Comparison of ENCODE assay signal across 10 cellular contexts in genomic region chr9:86351897-86352296, GRCh38. TPM values are rescaled to one million over a fixed set of nuclear protein-coding genes. Genes with fewer than 3 reads are reported as not detected.
DNase-seq lines count a peak whose midpoint lies in the region; ATAC-seq and TF ChIP-seq lines count a peak whose summit lies in the region.
"Had no signal": no experiment of that assay in that cellular context is flagged by ENCODE, and none has a peak within 500 bp of the region (broad histone marks: within the 10 kb centered on the region; RNA-seq: fewer than 3 reads in every experiment).

No MANE protein-coding gene starts in this region.

- TF ChIP-seq EP300 in suprapubic skin (IDR thresholded peaks at IDR 0.05): no peak

- TF ChIP-seq CTCF in fibroblast of villous mesenchyme (IDR thresholded peaks at IDR 0.05; ENCODE audit: insufficient read depth, low read depth, low read length) (no peak), suprapubic skin (IDR thresholded peaks at IDR 0.05) (no peak)

- POLR2A ChIA-PET in activated CD4-positive, alpha-beta memory T cell treated with anti-CD3 and anti-CD28 coated beads, Interleukin-2, amount 10 ng/mL, durations not matched to agents 7 days and 5 days (lab: Charles Lee): interaction anchor here (0.8 to 1.3 kb wide), 5 partner anchors 11 to 69 kb away, joined by 3 to 9 read pairs (median 5); partner anchors contain the start of gene ISCA1

- no peaks in the 10 kb centered on the region for H3K9me3 ChIP-seq in suprapubic skin

- H3K4me3 Mint-ChIP-seq in activated T-cell treated with anti-CD3 and anti-CD28 coated beads, Interleukin-2, amount 50 U/mL, for 4 hours: peak overlapping the region; percentile 98
- H3K4me3 Mint-ChIP-seq in activated CD4-positive, alpha-beta memory T cell treated with anti-CD3 and anti-CD28 coated beads, Interleukin-2, amount 10 ng/mL, durations not matched to agents 7 days and 5 days: peak overlapping the region; percentile 96

- no peaks in the 10 kb centered on the region for H3K27me3 ChIP-seq in suprapubic skin

- H3K36me3 Mint-ChIP-seq in activated T-cell treated with anti-CD3 and anti-CD28 coated beads, Interleukin-2, amount 50 U/mL, for 4 hours (ENCODE audit: insufficient read depth): peaks cover 28% of the 10 kb centered on the region
- H3K36me3 Mint-ChIP-seq in activated CD4-positive, alpha-beta memory T cell treated with anti-CD3 and anti-CD28 coated beads, Interleukin-2, amount 10 ng/mL, durations not matched to agents 7 days and 5 days (ENCODE audit: low read depth): peaks cover 49% of the 10 kb centered on the region

- CTCF ChIA-PET in activated CD4-positive, alpha-beta memory T cell treated with anti-CD3 and anti-CD28 coated beads, Interleukin-2, amount 10 ng/mL, durations not matched to agents 7 days and 5 days (lab: Charles Lee): no interaction called here

- peaks cover 3% of the 10 kb centered on the region for H3K36me3 ChIP-seq in suprapubic skin

- H3K4me1 Mint-ChIP-seq in activated T-cell treated with anti-CD3 and anti-CD28 coated beads, Interleukin-2, amount 50 U/mL, for 4 hours (ENCODE audit: low read depth): peaks cover 56% of the 10 kb centered on the region
- H3K4me1 Mint-ChIP-seq in activated CD4-positive, alpha-beta memory T cell treated with anti-CD3 and anti-CD28 coated beads, Interleukin-2, amount 10 ng/mL, durations not matched to agents 7 days and 5 days: peaks cover 54% of the 10 kb centered on the region

- peaks cover 5% of the 10 kb centered on the region for H3K9me3 Mint-ChIP-seq in activated T-cell treated with anti-CD3 and anti-CD28 coated beads, Interleukin-2, amount 50 U/mL, for 4 hours
- no peaks in the 10 kb centered on the region for H3K9me3 Mint-ChIP-seq in activated CD4-positive, alpha-beta memory T cell treated with anti-CD3 and anti-CD28 coated beads, Interleukin-2, amount 10 ng/mL, durations not matched to agents 7 days and 5 days

- no peaks in the 10 kb centered on the region for H3K27me3 Mint-ChIP-seq in activated T-cell treated with anti-CD3 and anti-CD28 coated beads, Interleukin-2, amount 50 U/mL, for 4 hours (ENCODE audit: low read depth)
- no peaks in the 10 kb centered on the region for H3K27me3 Mint-ChIP-seq in activated CD4-positive, alpha-beta memory T cell treated with anti-CD3 and anti-CD28 coated beads, Interleukin-2, amount 10 ng/mL, durations not matched to agents 7 days and 5 days

- DNase-seq in activated T-cell treated with anti-CD3 and anti-CD28 coated beads, Interleukin-2, amount 50 U/mL, for 4 hours: no peak
- no peak for DNase-seq in activated T-cell treated with anti-CD3 and anti-CD28 coated beads, Interleukin-2, amount 50 U/mL, for 1 hour
- no peak for DNase-seq in activated CD4-positive, alpha-beta memory T cell treated with anti-CD3 and anti-CD28 coated beads, Interleukin-2, amount 10 ng/mL, durations not matched to agents 7 days and 5 days
- DNase-seq in fibroblast of villous mesenchyme (ENCODE audit: low read depth) (no peak), suprapubic skin (ENCODE audit: low spot score in 2 of 2) (no peak), SKM-1 (lab: John Stamatoyannopoulos, UW; ENCODE audit: unreplicated experiment) (no peak), NCI-H748 treated with DMSO at 0.1 percent for 48 hours (lab: John Stamatoyannopoulos, UW) (no peak), DMS 273 treated with DMSO at 0.1 percent for 48 hours (lab: John Stamatoyannopoulos, UW) (no peak)

- H3K27ac ChIP-seq in suprapubic skin: peak overlapping the region; percentile 98
- H3K27ac ChIP-seq: C4-2B had no signal

- peaks cover 77% of the 10 kb centered on the region for H3K4me1 ChIP-seq in suprapubic skin

- WGBS in suprapubic skin: 27% methylated on average over 5 of the region's 5 CpGs

- TF ChIP-seq POLR2A in suprapubic skin (IDR thresholded peaks at IDR 0.05): no peak

- no peak for ATAC-seq in activated T-cell treated with anti-CD3 and anti-CD28 coated beads, Interleukin-2, amount 50 U/mL, for 4 hours

- H3K4me3 ChIP-seq in fibroblast of villous mesenchyme (ENCODE audit: low read depth, low read length) (peak overlapping the region; percentile 97), suprapubic skin (peak overlapping the region; percentile 86)
- H3K4me3 ChIP-seq: lung had no signal

- H3K27ac Mint-ChIP-seq in activated CD4-positive, alpha-beta memory T cell treated with anti-CD3 and anti-CD28 coated beads, Interleukin-2, amount 10 ng/mL, durations not matched to agents 7 days and 5 days: peak overlapping the region; percentile 86

RNA-seq across cellular contexts. Expression of gene TUT7, which starts 2.3 kb away (rescaled TPM):
- 10 to 100 TPM; 26.4 to 36.7 (median 29.8) TPM for total RNA-seq in activated T-cell treated with anti-CD3 and anti-CD28 coated beads, Interleukin-2, amount 50 U/mL, for 4 hours
- total RNA-seq in activated CD4-positive, alpha-beta memory T cell treated with anti-CD3 and anti-CD28 coated beads, Interleukin-2, amount 10 ng/mL, durations not matched to agents 7 days and 5 days: 10 to 100 TPM; 59.3 to 63.1 TPM
- total RNA-seq in fibroblast of villous mesenchyme: 39.6 and 63.0 TPM in 2 replicates
- total RNA-seq in suprapubic skin: 100 to 1,000 TPM in 1 of 4 donors, 10 to 100 TPM in 3; 64.4 to 147 (median 82.1) TPM
